15 cellular contexts compared by ENCODE assay signal in the genomic region with DNA sequence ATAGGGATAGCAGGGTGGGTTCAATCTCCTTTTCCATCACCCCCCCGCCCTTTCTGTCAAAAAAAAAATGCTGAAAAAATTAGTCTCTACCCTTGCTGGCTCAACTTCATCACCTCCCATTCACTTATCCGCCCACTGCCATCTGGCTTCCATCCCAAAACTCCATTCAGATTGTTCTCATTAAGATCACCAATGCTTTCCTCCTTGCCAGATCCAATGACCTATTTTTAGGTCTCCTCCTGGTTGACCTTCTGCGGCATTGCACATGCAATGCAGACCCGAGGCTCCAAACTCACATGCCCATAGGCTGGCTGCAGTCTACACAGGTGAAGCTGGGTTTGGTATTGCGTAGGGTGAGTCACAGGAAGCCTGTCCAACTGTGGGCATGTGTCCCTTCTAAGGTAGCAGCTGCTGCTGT. TPM values are rescaled to one million over a fixed set of nuclear protein-coding genes. Genes with fewer than 3 reads are reported as not detected.
DNase-seq lines count a peak whose midpoint lies in the region; ATAC-seq and TF ChIP-seq lines count a peak whose summit lies in the region.
"Had no signal": no experiment of that assay in that cellular context is flagged by ENCODE, and none has a peak within 500 bp of the region (broad histone marks: within the 10 kb centered on the region; RNA-seq: fewer than 3 reads in every experiment).

No MANE protein-coding gene starts in this region.

- peaks cover 5% of the 10 kb centered on the region for H3K9me3 Mint-ChIP-seq in T-helper 2 cell treated with Interferon-gamma antibody and Interleukin-4, amounts not matched to agents 5 μg/mL and 100 μg/mL, for 36 hours

- H3K9me2 ChIP-seq in GM23248 (ENCODE audit: insufficient read depth) (no peaks in the 10 kb centered on the region), OCI-LY7 (ENCODE audit: insufficient read depth, low read length) (no peaks in the 10 kb centered on the region)

- no peaks in the 10 kb centered on the region for H4K20me1 ChIP-seq in GM23248 (ENCODE audit: insufficient read depth)
- H4K20me1 ChIP-seq in OCI-LY7 (ENCODE audit: insufficient read depth, low read length), result no peaks in the 10 kb centered on the region

- H2AFZ ChIP-seq in GM23248 (no peak overlapping the region), OCI-LY7 (ENCODE audit: low read length) (peak overlapping the region; percentile 8; the same call in 1 of the 2 replicates)

- H3K27ac Mint-ChIP-seq in T-helper 2 cell treated with Interferon-gamma antibody and Interleukin-4, amounts not matched to agents 5 μg/mL and 100 μg/mL, for 36 hours, result no peak overlapping the region
- H3K27ac Mint-ChIP-seq: B cell, memory B cell had no signal

- H3K79me2 ChIP-seq in GM23248 (ENCODE audit: insufficient read depth), result no peaks in the 10 kb centered on the region
- no peaks in the 10 kb centered on the region for H3K79me2 ChIP-seq in OCI-LY7 (ENCODE audit: insufficient read depth, low read depth, low read length)

- H3K27me3 Mint-ChIP-seq in T-helper 2 cell treated with Interferon-gamma antibody and Interleukin-4, amounts not matched to agents 5 μg/mL and 100 μg/mL, for 36 hours (ENCODE audit: low read depth), result peaks cover 8% of the 10 kb centered on the region

- H3K4me1 Mint-ChIP-seq in T-helper 2 cell treated with Interferon-gamma antibody and Interleukin-4, amounts not matched to agents 5 μg/mL and 100 μg/mL, for 36 hours (ENCODE audit: low read depth), result peaks cover 8% of the 10 kb centered on the region
- H3K4me1 Mint-ChIP-seq: memory B cell had no signal

- no peak overlapping the region for H3K9ac ChIP-seq in GM23248

- H3K27me3 ChIP-seq in GM23248 (replicated peaks; ENCODE audit: insufficient read depth), result no peaks in the 10 kb centered on the region
- H3K27me3 ChIP-seq: adrenal gland had no signal

- no peak overlapping the region for H3K4me2 ChIP-seq in GM23248 (ENCODE audit: unreplicated experiment)
- H3K4me2 ChIP-seq in OCI-LY7 (ENCODE audit: low read length), result no peak overlapping the region

- no peak overlapping the region for H3K4me3 Mint-ChIP-seq in T-helper 2 cell treated with Interferon-gamma antibody and Interleukin-4, amounts not matched to agents 5 μg/mL and 100 μg/mL, for 36 hours
- H3K4me3 Mint-ChIP-seq: B cell, memory B cell had no signal

- ATAC-seq in HG03175 (IDR thresholded peaks at IDR 0.05; ENCODE audit: unreplicated experiment), result no peak
- no peak for ATAC-seq in HG03520 (IDR thresholded peaks at IDR 0.05; ENCODE audit: unreplicated experiment)

- H3K36me3 Mint-ChIP-seq in T-helper 2 cell treated with Interferon-gamma antibody and Interleukin-4, amounts not matched to agents 5 μg/mL and 100 μg/mL, for 36 hours (ENCODE audit: low read depth), result no peaks in the 10 kb centered on the region

- in situ Hi-C loops in GM23248 (cut with MboI), result no loop called here

- H3K4me3 ChIP-seq in GM23248 (no peak overlapping the region), OCI-LY7 (ENCODE audit: low read depth, low read length, poor library complexity, severe bottlenecking) (no peak overlapping the region), fibroblast of mammary gland (ENCODE audit: control insufficient read depth, low read depth, low read length) (no peak overlapping the region)
- H3K4me3 ChIP-seq: adrenal gland had no signal

- CTCF ChIA-PET in OCI-LY7 (lab: Charles Lee; ENCODE audit: unreplicated experiment), result interaction anchor here (0.5 kb wide), 2 partner anchors 13 to 19 kb away, joined by 3 read pairs; no protein-coding TSS in a partner anchor

- intact Hi-C loops in OCI-LY7 (cut with micrococcal nuclease; ENCODE audit: unreplicated experiment), result no loop called here

- POLR2A ChIA-PET in OCI-LY7 (lab: Charles Lee), result interaction anchor here (1.1 to 14.4 kb wide), 4 partner anchors 10 to 46 kb away, joined by 3 to 440 read pairs (median 45); partner anchors contain the start of gene STIM2

- H3K4me1 ChIP-seq in GM23248 (ENCODE audit: insufficient read depth) (peaks cover 4% of the 10 kb centered on the region; the same call in 1 of the 2 replicates), OCI-LY7 (ENCODE audit: insufficient read depth, low read length, poor library complexity, severe bottlenecking) (peaks cover 59% of the 10 kb centered on the region)
- H3K4me1 ChIP-seq: adrenal gland had no signal

- H3F3A ChIP-seq in GM23248 (ENCODE audit: insufficient read depth), result no peaks in the 10 kb centered on the region

- H3K27ac ChIP-seq in GM23248, result no peak overlapping the region
- no peak overlapping the region for H3K27ac ChIP-seq in OCI-LY7 (ENCODE audit: low read depth, low read length, poor library complexity, severe bottlenecking)
- H3K27ac ChIP-seq: adrenal gland had no signal

- BruUV-seq in OCI-LY7 (replicated peaks; lab: Mats Ljungman, UMichigan), result no TSS peak

- no peaks in the 10 kb centered on the region for H3K9me3 ChIP-seq in GM23248 (ENCODE audit: low read depth)
- H3K9me3 ChIP-seq in OCI-LY7 (ENCODE audit: low read length), result peaks cover 30% of the 10 kb centered on the region; the same call in 1 of the 2 replicates
- H3K9me3 ChIP-seq: adrenal gland had no signal

- DNase-seq in AG08395 (ENCODE audit: low spot score) (peak; percentile 21), GM23248 (peak; percentile 35), OCI-LY7 (ENCODE audit: low spot score) (no peak), fibroblast of mammary gland (ENCODE audit: low read depth) (peak; percentile 84), DMS79 (lab: John Stamatoyannopoulos, UW) (no peak)
- DNase-seq in T-helper 2 cell treated with Interferon-gamma antibody and Interleukin-4, amounts not matched to agents 5 μg/mL and 100 μg/mL, for 36 hours (ENCODE audit: low spot score), result no peak
- DNase-seq: activated CD8-positive, alpha-beta memory T cell treated with anti-CD3 and anti-CD28 coated beads, Interleukin-2, amount 50 U/mL, for 4 hours; adrenal gland; hippocampal formation; NCI-H2081 treated with DMSO at 0.1 percent for 48 hours; RPMI8226 had no signal

- H3K36me3 ChIP-seq in GM23248 (ENCODE audit: low read depth) (no peaks in the 10 kb centered on the region), OCI-LY7 (ENCODE audit: insufficient read depth, low read length) (peaks cover 20% of the 10 kb centered on the region)
- H3K36me3 ChIP-seq: adrenal gland had no signal

- 14 to 15% methylated on average over 5 of the region's 5 CpGs for WGBS in GM23248 (ENCODE audit: low coverage in 1 of 2, low lambda C conversion rate in 2 of 2, missing lambda C conversion rate in 2 of 2), 2 experiments

- no peak for TF ChIP-seq CTCF in OCI-LY7 (conservative IDR thresholded peaks at IDR 0.05; ENCODE audit: low read length)
- TF ChIP-seq CTCF in fibroblast of mammary gland (conservative IDR thresholded peaks at IDR 0.05; ENCODE audit: control insufficient read depth, insufficient read depth, low read depth, low read length), result no peak

RNA-seq across cellular contexts. Expression of gene STIM2, which starts 21.1 kb away (rescaled TPM):
- 13.8 and 16.7 TPM in 2 replicates for total RNA-seq in GM23248 (2014; rRNA removed; shearing (Covaris generic))
- 10.7 and 10.8 TPM in 2 replicates for polyA plus RNA-seq in GM23248 (2016; fragmentation: Nextera tagmentation; extraction: Ambion mirVana)
- total RNA-seq in OCI-LY7 (2014; rRNA removed; shearing (Covaris generic)), result 108 and 122 TPM in 2 replicates
- total RNA-seq in OCI-LY7 (2022), result 309 and 368 TPM in 2 replicates

Comparison
In these comparisons a context has a peak if more than half of its experiments do, and no peak if none do; other contexts are left out.
1. DNase-seq: peak in AG08395 (single experiment), GM23248 (single experiment) and fibroblast of mammary gland (single experiment); none in OCI-LY7 (single experiment), T-helper 2 cell treated with Interferon-gamma antibody and Interleukin-4, amounts not matched to agents 5 μg/mL and 100 μg/mL, for 36 hours (single experiment) and DMS79 (single experiment).